In genomic region chr21:33229099-33229775, GRCh38 we compare ENCODE assay signal across 9 cellular contexts. TPM values are rescaled to one million over a fixed set of nuclear protein-coding genes. Genes with fewer than 3 reads are reported as not detected.
DNase-seq lines count a peak whose midpoint lies in the region; ATAC-seq and TF ChIP-seq lines count a peak whose summit lies in the region.
"Had no signal": no experiment of that assay in that cellular context is flagged by ENCODE, and none has a peak within 500 bp of the region (broad histone marks: within the 10 kb centered on the region; RNA-seq: fewer than 3 reads in every experiment).

No MANE protein-coding gene starts in this region.

- no peaks in the 10 kb centered on the region for H3K9me3 Mint-ChIP-seq in activated CD8-positive, alpha-beta T cell treated with anti-CD3 and anti-CD28 coated beads for 36 hours

- TF ChIP-seq RAD21 in liver (IDR thresholded peaks at IDR 0.05) = no peak

- intact Hi-C loops in heart right ventricle (cut with DNase I) (loop anchor here in 1 of 10 donors (1.0 kb wide), 1 partner anchor 37 kb away; the partner anchor contains the start of gene IL10RB), Right ventricle myocardium superior (cut with DNase I) (no loop called here), aorta (cut with DNase I) (no loop called here)
- intact Hi-C loops in activated CD8-positive, alpha-beta T cell treated with anti-CD3 and anti-CD28 coated beads for 36 hours (cut with micrococcal nuclease) = no loop called here

- H3K36me3 ChIP-seq in heart right ventricle (peaks cover 0 to under 1% (median 0%) of the 10 kb centered on the region in 9 donors), liver (ENCODE audit: control insufficient read depth in 4 of 4, insufficient read depth in 3 of 4, low read depth in 1 of 4, low read length in 3 of 4) (no peaks in the 10 kb centered on the region), aorta (ENCODE audit: control insufficient read depth in 1 of 2, insufficient read depth in 2 of 2, low read length in 1 of 2) (no peaks in the 10 kb centered on the region)

- peak overlapping the region; percentile 88 for H3K27ac Mint-ChIP-seq in activated CD8-positive, alpha-beta T cell treated with anti-CD3 and anti-CD28 coated beads for 36 hours

- H3K36me3 Mint-ChIP-seq in activated CD8-positive, alpha-beta T cell treated with anti-CD3 and anti-CD28 coated beads for 36 hours (ENCODE audit: low read depth) = peaks cover 18% of the 10 kb centered on the region

- no peak for TF ChIP-seq CTCF in heart right ventricle (IDR thresholded peaks at IDR 0.05)
- no peak for TF ChIP-seq CTCF in activated CD8-positive, alpha-beta T cell treated with anti-CD3 and anti-CD28 coated beads for 36 hours (IDR thresholded peaks at IDR 0.05)
- no peak for TF ChIP-seq CTCF in liver (IDR thresholded peaks at IDR 0.05; ENCODE audit: low read depth, low read length, missing input control)

- peaks cover 41% of the 10 kb centered on the region for H3K4me1 Mint-ChIP-seq in activated CD8-positive, alpha-beta T cell treated with anti-CD3 and anti-CD28 coated beads for 36 hours (ENCODE audit: low read depth)

- CTCF ChIA-PET in activated CD8-positive, alpha-beta T cell treated with anti-CD3 and anti-CD28 coated beads for 36 hours (lab: Charles Lee) = interaction anchor here (1.1 kb wide), 1 partner anchor 216 kb away, joined by 3 read pairs; no protein-coding TSS in a partner anchor

- DNase-seq in heart right ventricle (no peak), Right ventricle myocardium superior (no peak), aorta (no peak), NOMO-1 (lab: John Stamatoyannopoulos, UW; ENCODE audit: unreplicated experiment in 2 of 2) (no peak), NCI-H2196 treated with DMSO at 0.1 percent for 48 hours (lab: John Stamatoyannopoulos, UW; ENCODE audit: unreplicated experiment) (no peak), UCSD-AML1 (lab: John Stamatoyannopoulos, UW; ENCODE audit: unreplicated experiment) (no peak)
- DNase-seq in activated CD8-positive, alpha-beta T cell treated with anti-CD3 and anti-CD28 coated beads for 36 hours = no peak

- peak overlapping the region in 1 of 2 donors; percentile 74 for H3K9ac ChIP-seq in liver (ENCODE audit: low read depth in 1 of 2, low read length in 2 of 2)

- no peaks in the 10 kb centered on the region for H3K27me3 ChIP-seq in heart right ventricle
- no peaks in the 10 kb centered on the region for H3K27me3 ChIP-seq in liver (ENCODE audit: control insufficient read depth in 4 of 4, insufficient read depth in 4 of 4, low read length in 3 of 4)
- H3K27me3 ChIP-seq in aorta (ENCODE audit: control insufficient read depth in 1 of 2, insufficient read depth in 2 of 2, low read length in 1 of 2) = no peaks in the 10 kb centered on the region
- H3K27me3 ChIP-seq: foreskin keratinocyte had no signal

- no peaks in the 10 kb centered on the region for H3K27me3 Mint-ChIP-seq in activated CD8-positive, alpha-beta T cell treated with anti-CD3 and anti-CD28 coated beads for 36 hours

- peak overlapping the region; percentile 87 for H3K4me3 Mint-ChIP-seq in activated CD8-positive, alpha-beta T cell treated with anti-CD3 and anti-CD28 coated beads for 36 hours

- WGBS in heart right ventricle, 2 donors = 37 to 41% methylated on average over 17 of the region's 17 CpGs
- WGBS in liver = 53% methylated on average over 17 of the region's 17 CpGs
- whole genome bisulfite sequencing in aorta, 2 donors = 37 to 39% methylated on average over 17 of the region's 17 CpGs

- POLR2A ChIA-PET in activated CD8-positive, alpha-beta T cell treated with anti-CD3 and anti-CD28 coated beads for 36 hours (lab: Charles Lee) = interaction anchor here (1.1 to 1.3 kb wide), 3 partner anchors 9 to 32 kb away, joined by 3 to 4 read pairs (median 3); no protein-coding TSS in a partner anchor

- H3K9me3 ChIP-seq in heart right ventricle = no peaks in the 10 kb centered on the region
- no peaks in the 10 kb centered on the region for H3K9me3 ChIP-seq in liver (ENCODE audit: control insufficient read depth in 4 of 4, low read length in 3 of 4)
- no peaks in the 10 kb centered on the region for H3K9me3 ChIP-seq in aorta (ENCODE audit: control insufficient read depth, low read length)

- ATAC-seq in heart right ventricle (no peak), Right ventricle myocardium superior (ENCODE audit: poor library complexity) (no peak), aorta (ENCODE audit: low FRiP score) (no peak)
- peak; percentile 5 for ATAC-seq in activated CD8-positive, alpha-beta T cell treated with anti-CD3 and anti-CD28 coated beads for 36 hours

- H3K4me3 ChIP-seq in heart right ventricle (peak overlapping the region; percentile 78 to 100 (median 96)), liver (ENCODE audit: low read depth in 1 of 3, low read length in 3 of 3) (peak overlapping the region in 2 of 3 donors; percentile 35 to 99), aorta (ENCODE audit: low read length in 2 of 2) (peak overlapping the region; percentile 98)

- H3K4me1 ChIP-seq in heart right ventricle (peaks cover 5 to 48% (median 36%) of the 10 kb centered on the region in 9 donors), liver (ENCODE audit: control insufficient read depth in 4 of 4, insufficient read depth in 4 of 4, low read length in 3 of 4) (peaks cover 2 to 45% (median 22%) of the 10 kb centered on the region in 4 donors), aorta (ENCODE audit: control insufficient read depth in 1 of 2, insufficient read depth in 2 of 2, low read length in 2 of 2) (peaks cover 0 to 3% of the 10 kb centered on the region in 2 donors)

- H3K27ac ChIP-seq in heart right ventricle (peak overlapping the region in 8 of 10 donors; percentile 47 to 100 (median 99)), liver (ENCODE audit: low read depth in 1 of 2, low read length in 2 of 2) (peak overlapping the region; percentile 54 to 94), aorta (ENCODE audit: low read depth in 1 of 2, low read length in 2 of 2) (peak overlapping the region in 1 of 2 donors; percentile 46)

TF ChIP-seq in liver, 16 proteins besides CTCF, POLR2A, EP300 and RAD21 (continues in another document):
- no peak for TF ChIP-seq FOXA1 (IDR thresholded peaks at IDR 0.05)
- TF ChIP-seq JUND (IDR thresholded peaks at IDR 0.05) = no peak
- no peak for TF ChIP-seq HNF4A (conservative IDR thresholded peaks at IDR 0.05)
- TF ChIP-seq GABPA (IDR thresholded peaks at IDR 0.05 in 1 of 2, conservative IDR thresholded peaks at IDR 0.05 in 1 of 2) = no peak
- no peak for TF ChIP-seq MAX (IDR thresholded peaks at IDR 0.05)
- no peak for TF ChIP-seq HNF4G (IDR thresholded peaks at IDR 0.05)
- no peak for TF ChIP-seq REST (IDR thresholded peaks at IDR 0.05)
- no peak for TF ChIP-seq ATF3 (IDR thresholded peaks at IDR 0.05)
- TF ChIP-seq RXRA (IDR thresholded peaks at IDR 0.05) = no peak
- no peak for TF ChIP-seq FOXA2 (IDR thresholded peaks at IDR 0.05)
- TF ChIP-seq EGR1 (IDR thresholded peaks at IDR 0.05; ENCODE audit: low read depth in 2 of 2) = no peak
- no peak for TF ChIP-seq NR2F2 (IDR thresholded peaks at IDR 0.05)

RNA-seq across cellular contexts. Expression of gene IFNAR2, which starts 0.5 kb away (rescaled TPM):
- total RNA-seq in heart right ventricle (10 to 100 TPM in 6 of 10 donors, 1 to 10 TPM in 4; 6.7 to 22.9 (median 10.4) TPM), Right ventricle myocardium superior (8.7 TPM), liver (10 to 100 TPM; 15.6 to 17.0 TPM), aorta (10 to 100 TPM; 33.0 to 45.1 TPM)
- polyA plus RNA-seq in heart right ventricle (10 to 100 TPM; 10.3 to 14.3 TPM), liver (10 to 100 TPM; 12.6 to 13.6 TPM), aorta (10 to 100 TPM; 16.8 to 23.1 TPM)
- total RNA-seq in activated CD8-positive, alpha-beta T cell treated with anti-CD3 and anti-CD28 coated beads for 36 hours = 10 to 100 TPM; 34.3 to 38.6 TPM

RNA-seq across cellular contexts. Expression of gene IL10RB, which starts 36.9 kb away (rescaled TPM):
- total RNA-seq in heart right ventricle (10 to 100 TPM in 1 of 10 donors, 1 to 10 TPM in 9; 4.1 to 16.8 (median 6.9) TPM), Right ventricle myocardium superior (8.8 TPM), liver (10 to 100 TPM; 19.2 to 22.1 TPM), aorta (10 to 100 TPM; 19.4 to 28.4 TPM)
- polyA plus RNA-seq in heart right ventricle (10 to 100 TPM; 11.9 to 12.1 TPM), liver (10 to 100 TPM; 16.1 to 18.5 TPM), aorta (10 to 100 TPM; 11.6 to 16.2 TPM)
- 10 to 100 TPM; 25.0 to 30.5 TPM for total RNA-seq in activated CD8-positive, alpha-beta T cell treated with anti-CD3 and anti-CD28 coated beads for 36 hours
